1 cellular context compared by ENCODE assay signal in genomic region chr5:14114615-14115251, GRCh38.
TF ChIP-seq lines count a peak whose summit lies in the region.

No MANE protein-coding gene starts in this region.

TF ChIP-seq in HEK293, 187 proteins besides CTCF, POLR2A, EP300 and RAD21 (continued from another document):
- no peak for TF ChIP-seq ATF2 (tag by site-specific recombination; IDR thresholded peaks at IDR 0.05; ENCODE audit: low read depth)
- TF ChIP-seq, protein P1, sequence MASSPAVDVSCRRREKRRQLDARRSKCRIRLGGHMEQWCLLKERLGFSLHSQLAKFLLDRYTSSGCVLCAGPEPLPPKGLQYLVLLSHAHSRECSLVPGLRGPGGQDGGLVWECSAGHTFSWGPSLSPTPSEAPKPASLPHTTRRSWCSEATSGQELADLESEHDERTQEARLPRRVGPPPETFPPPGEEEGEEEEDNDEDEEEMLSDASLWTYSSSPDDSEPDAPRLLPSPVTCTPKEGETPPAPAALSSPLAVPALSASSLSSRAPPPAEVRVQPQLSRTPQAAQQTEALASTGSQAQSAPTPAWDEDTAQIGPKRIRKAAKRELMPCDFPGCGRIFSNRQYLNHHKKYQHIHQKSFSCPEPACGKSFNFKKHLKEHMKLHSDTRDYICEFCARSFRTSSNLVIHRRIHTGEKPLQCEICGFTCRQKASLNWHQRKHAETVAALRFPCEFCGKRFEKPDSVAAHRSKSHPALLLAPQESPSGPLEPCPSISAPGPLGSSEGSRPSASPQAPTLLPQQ (tag by site-specific recombination; IDR thresholded peaks at IDR 0.05): peak; percentile 50; the same call in 1 of the 2 replicates
TF ChIP-seq in HEK293: peak in this region for 1.
